In the genomic region with DNA sequence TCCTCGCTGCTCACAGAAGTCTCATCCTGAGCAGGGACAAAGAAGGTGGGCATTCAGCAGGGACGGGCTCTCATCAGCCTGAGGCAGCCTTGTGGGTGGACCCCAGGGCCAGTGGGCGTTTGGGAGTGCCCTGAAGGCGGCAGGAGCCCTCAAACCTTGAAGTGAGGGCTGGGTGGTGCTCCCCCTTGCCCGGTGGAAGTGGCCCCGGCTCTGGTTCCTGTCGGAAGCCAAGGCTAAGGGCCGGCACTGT, we compare ENCODE assay signal across 10 cellular contexts.
DNase-seq lines count a peak whose midpoint lies in the region; ATAC-seq, FAIRE-seq and TF ChIP-seq lines count a peak whose summit lies in the region.
"Had no signal": no experiment of that assay in that cellular context is flagged by ENCODE, and none has a peak within 500 bp of the region (broad histone marks: within the 10 kb centered on the region; RNA-seq: fewer than 3 reads in every experiment).

No MANE protein-coding gene starts in this region.

- H3K9me3 ChIP-seq in BLaER1 (no peaks in the 10 kb centered on the region), trophoblast cell (ENCODE audit: insufficient read depth, low read depth, low read length) (peaks cover 4% of the 10 kb centered on the region)

- H3K36me3 ChIP-seq in BLaER1 (peaks cover 45% of the 10 kb centered on the region), trophoblast cell (ENCODE audit: control insufficient read depth in 1 of 2, insufficient read depth in 2 of 2, low read length in 2 of 2) (peaks cover 34 to 49% of the 10 kb centered on the region in 2 experiments)

- no peak for DNase-seq in fibroblast of villous mesenchyme (ENCODE audit: low read depth)
- DNase-seq in trophoblast cell, result no peak
- no peak for DNase-seq in activated CD8-positive, alpha-beta memory T cell treated with anti-CD3 and anti-CD28 coated beads, Interleukin-2, amount 10 ng/mL, durations not matched to agents 7 days and 5 days
- no peak for DNase-seq in urothelium cell line (ENCODE audit: low spot score)
- no peak for DNase-seq in activated T-cell treated with anti-CD3 and anti-CD28 coated beads, Interleukin-2, amount 50 U/mL, for 48 hours
- no peak for DNase-seq in dermis blood vessel endothelial cell
- DNase-seq: NCI-H1694 treated with DMSO at 0.1 percent for 48 hours, SIG-M5 had no signal

- no peak overlapping the region for H2BK12ac ChIP-seq in trophoblast cell (ENCODE audit: low read length)

- no peaks in the 10 kb centered on the region for H3K27me3 ChIP-seq in BLaER1
- no peaks in the 10 kb centered on the region for H3K27me3 ChIP-seq in trophoblast cell (ENCODE audit: insufficient read depth, low read length)

- H3K4me1 Mint-ChIP-seq in activated CD8-positive, alpha-beta memory T cell treated with anti-CD3 and anti-CD28 coated beads, Interleukin-2, amount 10 ng/mL, durations not matched to agents 7 days and 5 days, result no peaks in the 10 kb centered on the region

- no peaks in the 10 kb centered on the region for H3K36me3 Mint-ChIP-seq in activated CD8-positive, alpha-beta memory T cell treated with anti-CD3 and anti-CD28 coated beads, Interleukin-2, amount 10 ng/mL, durations not matched to agents 7 days and 5 days

- no peak overlapping the region for H3K27ac Mint-ChIP-seq in activated CD8-positive, alpha-beta memory T cell treated with anti-CD3 and anti-CD28 coated beads, Interleukin-2, amount 10 ng/mL, durations not matched to agents 7 days and 5 days

- H3K27ac ChIP-seq in BLaER1 (peak overlapping the region; percentile 79), VCaP (peak overlapping the region; percentile 22; the same call in 1 of the 2 replicates), trophoblast cell (ENCODE audit: low read depth, low read length) (peak overlapping the region; percentile 82)

- H4K91ac ChIP-seq in trophoblast cell (ENCODE audit: low read depth, low read length), result peak overlapping the region; percentile 67

- peak overlapping the region; percentile 11 for H3K4ac ChIP-seq in trophoblast cell (ENCODE audit: low read depth, low read length)

- peak overlapping the region; percentile 37 for H3K18ac ChIP-seq in trophoblast cell (ENCODE audit: low read length)

- peak overlapping the region; percentile 56 for H3K4me3 ChIP-seq in BLaER1
- H3K4me3 ChIP-seq in fibroblast of villous mesenchyme (ENCODE audit: low read depth, low read length), result peak overlapping the region; percentile 44
- no peak overlapping the region for H3K4me3 ChIP-seq in trophoblast cell (ENCODE audit: low read depth, low read length)

- peaks cover 41% of the 10 kb centered on the region for H3K79me2 ChIP-seq in trophoblast cell (ENCODE audit: control insufficient read depth, insufficient read depth, low read length, poor library complexity)

- peak overlapping the region; percentile 25 for H2AK5ac ChIP-seq in trophoblast cell (ENCODE audit: low read length)

- no peak for FAIRE-seq in urothelium cell line (lab: Jason Lieb, UNC)

- TF ChIP-seq CTCF in VCaP (conservative IDR thresholded peaks at IDR 0.05), result no peak
- TF ChIP-seq CTCF in fibroblast of villous mesenchyme (IDR thresholded peaks at IDR 0.05; ENCODE audit: insufficient read depth, low read depth, low read length), result no peak

- no peak overlapping the region for H2AFZ ChIP-seq in trophoblast cell (ENCODE audit: insufficient read depth, low read length, poor library complexity)

- no CpG with 5 or more reads among the region's 8 CpGs for WGBS in trophoblast cell (ENCODE audit: extremely low coverage, insufficient coverage, insufficient read length)

- peaks cover 20% of the 10 kb centered on the region for H3K79me1 ChIP-seq in trophoblast cell (ENCODE audit: low read length)

- H2BK120ac ChIP-seq in trophoblast cell (ENCODE audit: insufficient read depth, low read length, poor library complexity), result no peak overlapping the region

- no peak overlapping the region for H3K14ac ChIP-seq in trophoblast cell (ENCODE audit: low read length)

- no peak overlapping the region for H2BK5ac ChIP-seq in trophoblast cell (ENCODE audit: low read depth, low read length, poor library complexity)

- no peak overlapping the region for H4K12ac ChIP-seq in trophoblast cell (ENCODE audit: low read depth, low read length)

- H3K4me2 ChIP-seq in BLaER1 (peak overlapping the region; percentile 99), trophoblast cell (ENCODE audit: low read length) (peak overlapping the region; percentile 54)

- H3K9ac ChIP-seq in BLaER1 (peak overlapping the region; percentile 77), trophoblast cell (ENCODE audit: low read length) (no peak overlapping the region)

- no peak overlapping the region for H3K23ac ChIP-seq in trophoblast cell (ENCODE audit: low read length)

- peaks cover 100% of the 10 kb centered on the region for H4K20me1 ChIP-seq in BLaER1

- no peak overlapping the region for H4K8ac ChIP-seq in trophoblast cell (ENCODE audit: low read depth, low read length)

- ATAC-seq in activated CD8-positive, alpha-beta memory T cell treated with anti-CD3 and anti-CD28 coated beads, Interleukin-2, amount 10 ng/mL, durations not matched to agents 7 days and 5 days, result no peak

- no peaks in the 10 kb centered on the region for H3K9me3 Mint-ChIP-seq in activated CD8-positive, alpha-beta memory T cell treated with anti-CD3 and anti-CD28 coated beads, Interleukin-2, amount 10 ng/mL, durations not matched to agents 7 days and 5 days (ENCODE audit: low read depth)

- no peak overlapping the region for H3K4me3 Mint-ChIP-seq in activated CD8-positive, alpha-beta memory T cell treated with anti-CD3 and anti-CD28 coated beads, Interleukin-2, amount 10 ng/mL, durations not matched to agents 7 days and 5 days

- H3K4me1 ChIP-seq in BLaER1 (peaks cover 98% of the 10 kb centered on the region), trophoblast cell (ENCODE audit: control insufficient read depth in 1 of 2, insufficient read depth in 2 of 2, low read length in 2 of 2) (peaks cover 53 to 54% of the 10 kb centered on the region in 2 experiments)

- CTCF ChIA-PET in activated CD8-positive, alpha-beta memory T cell treated with anti-CD3 and anti-CD28 coated beads, Interleukin-2, amount 10 ng/mL, durations not matched to agents 7 days and 5 days (lab: Charles Lee), result no interaction called here

- H3K27me3 Mint-ChIP-seq in activated CD8-positive, alpha-beta memory T cell treated with anti-CD3 and anti-CD28 coated beads, Interleukin-2, amount 10 ng/mL, durations not matched to agents 7 days and 5 days, result no peaks in the 10 kb centered on the region

Comparison
In these comparisons a context has a peak if more than half of its experiments do, and no peak if none do; other contexts are left out.
1. H3K27ac ChIP-seq: peak in every context shown above with its lines; median percentile 82 in trophoblast cell; 79 in BLaER1; 22 in VCaP.